Comparison of ENCODE assay signal across 1 cellular context in genomic region chr20:46377532-46377931, GRCh38.
TF ChIP-seq lines count a peak whose summit lies in the region.

No MANE protein-coding gene starts in this region.

TF ChIP-seq in WTC11, 78 proteins besides CTCF, POLR2A, EP300 and RAD21 (continued from another document):
- TF ChIP-seq ZNF532 (CRISPR knock-in tag; IDR thresholded peaks at IDR 0.05; ENCODE audit: borderline replicate concordance) (no peak), TEAD4 (CRISPR knock-in tag; IDR thresholded peaks at IDR 0.05) (no peak), NR1H2 (CRISPR knock-in tag; IDR thresholded peaks at IDR 0.05) (no peak), JAZF1 (CRISPR knock-in tag; IDR thresholded peaks at IDR 0.05) (no peak), GRHL2 (CRISPR knock-in tag; IDR thresholded peaks at IDR 0.05; ENCODE audit: insufficient replicate concordance, severe bottlenecking) (no peak), NFATC4 (CRISPR knock-in tag; IDR thresholded peaks at IDR 0.05) (no peak), ZNF317 (CRISPR knock-in tag; IDR thresholded peaks at IDR 0.05; ENCODE audit: borderline replicate concordance, low read depth) (no peak), NR2C2 (CRISPR knock-in tag; IDR thresholded peaks at IDR 0.05) (no peak)
